ENCODE assay signal across 3 cellular contexts in the genomic region with DNA sequence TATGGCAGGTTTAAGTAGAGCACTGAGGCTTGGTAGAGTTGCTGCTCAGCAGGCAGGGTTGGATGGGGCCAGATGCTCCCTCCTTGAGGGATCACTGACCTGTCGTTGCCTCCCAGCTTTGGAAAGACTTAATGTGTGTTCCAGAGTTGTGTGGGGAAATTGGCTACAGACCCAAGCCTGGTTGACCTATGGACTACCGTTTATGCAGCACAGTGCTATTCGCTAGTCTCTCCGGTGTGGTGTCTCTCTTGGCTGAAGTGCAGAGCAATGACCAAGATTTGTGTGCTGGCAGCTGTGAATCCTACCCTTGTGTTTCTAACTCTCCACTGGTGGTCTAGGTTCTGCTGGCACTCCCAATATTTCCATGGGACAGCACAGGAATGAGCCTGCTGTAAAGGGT.
TF ChIP-seq lines count a peak whose summit lies in the region.

No MANE protein-coding gene starts in this region.

TF ChIP-seq in GM23338, 12 proteins besides CTCF, POLR2A, EP300 and RAD21:
- TF ChIP-seq JUNB (IDR thresholded peaks at IDR 0.05; ENCODE audit: unreplicated experiment): no peak
- TF ChIP-seq, protein P1, sequence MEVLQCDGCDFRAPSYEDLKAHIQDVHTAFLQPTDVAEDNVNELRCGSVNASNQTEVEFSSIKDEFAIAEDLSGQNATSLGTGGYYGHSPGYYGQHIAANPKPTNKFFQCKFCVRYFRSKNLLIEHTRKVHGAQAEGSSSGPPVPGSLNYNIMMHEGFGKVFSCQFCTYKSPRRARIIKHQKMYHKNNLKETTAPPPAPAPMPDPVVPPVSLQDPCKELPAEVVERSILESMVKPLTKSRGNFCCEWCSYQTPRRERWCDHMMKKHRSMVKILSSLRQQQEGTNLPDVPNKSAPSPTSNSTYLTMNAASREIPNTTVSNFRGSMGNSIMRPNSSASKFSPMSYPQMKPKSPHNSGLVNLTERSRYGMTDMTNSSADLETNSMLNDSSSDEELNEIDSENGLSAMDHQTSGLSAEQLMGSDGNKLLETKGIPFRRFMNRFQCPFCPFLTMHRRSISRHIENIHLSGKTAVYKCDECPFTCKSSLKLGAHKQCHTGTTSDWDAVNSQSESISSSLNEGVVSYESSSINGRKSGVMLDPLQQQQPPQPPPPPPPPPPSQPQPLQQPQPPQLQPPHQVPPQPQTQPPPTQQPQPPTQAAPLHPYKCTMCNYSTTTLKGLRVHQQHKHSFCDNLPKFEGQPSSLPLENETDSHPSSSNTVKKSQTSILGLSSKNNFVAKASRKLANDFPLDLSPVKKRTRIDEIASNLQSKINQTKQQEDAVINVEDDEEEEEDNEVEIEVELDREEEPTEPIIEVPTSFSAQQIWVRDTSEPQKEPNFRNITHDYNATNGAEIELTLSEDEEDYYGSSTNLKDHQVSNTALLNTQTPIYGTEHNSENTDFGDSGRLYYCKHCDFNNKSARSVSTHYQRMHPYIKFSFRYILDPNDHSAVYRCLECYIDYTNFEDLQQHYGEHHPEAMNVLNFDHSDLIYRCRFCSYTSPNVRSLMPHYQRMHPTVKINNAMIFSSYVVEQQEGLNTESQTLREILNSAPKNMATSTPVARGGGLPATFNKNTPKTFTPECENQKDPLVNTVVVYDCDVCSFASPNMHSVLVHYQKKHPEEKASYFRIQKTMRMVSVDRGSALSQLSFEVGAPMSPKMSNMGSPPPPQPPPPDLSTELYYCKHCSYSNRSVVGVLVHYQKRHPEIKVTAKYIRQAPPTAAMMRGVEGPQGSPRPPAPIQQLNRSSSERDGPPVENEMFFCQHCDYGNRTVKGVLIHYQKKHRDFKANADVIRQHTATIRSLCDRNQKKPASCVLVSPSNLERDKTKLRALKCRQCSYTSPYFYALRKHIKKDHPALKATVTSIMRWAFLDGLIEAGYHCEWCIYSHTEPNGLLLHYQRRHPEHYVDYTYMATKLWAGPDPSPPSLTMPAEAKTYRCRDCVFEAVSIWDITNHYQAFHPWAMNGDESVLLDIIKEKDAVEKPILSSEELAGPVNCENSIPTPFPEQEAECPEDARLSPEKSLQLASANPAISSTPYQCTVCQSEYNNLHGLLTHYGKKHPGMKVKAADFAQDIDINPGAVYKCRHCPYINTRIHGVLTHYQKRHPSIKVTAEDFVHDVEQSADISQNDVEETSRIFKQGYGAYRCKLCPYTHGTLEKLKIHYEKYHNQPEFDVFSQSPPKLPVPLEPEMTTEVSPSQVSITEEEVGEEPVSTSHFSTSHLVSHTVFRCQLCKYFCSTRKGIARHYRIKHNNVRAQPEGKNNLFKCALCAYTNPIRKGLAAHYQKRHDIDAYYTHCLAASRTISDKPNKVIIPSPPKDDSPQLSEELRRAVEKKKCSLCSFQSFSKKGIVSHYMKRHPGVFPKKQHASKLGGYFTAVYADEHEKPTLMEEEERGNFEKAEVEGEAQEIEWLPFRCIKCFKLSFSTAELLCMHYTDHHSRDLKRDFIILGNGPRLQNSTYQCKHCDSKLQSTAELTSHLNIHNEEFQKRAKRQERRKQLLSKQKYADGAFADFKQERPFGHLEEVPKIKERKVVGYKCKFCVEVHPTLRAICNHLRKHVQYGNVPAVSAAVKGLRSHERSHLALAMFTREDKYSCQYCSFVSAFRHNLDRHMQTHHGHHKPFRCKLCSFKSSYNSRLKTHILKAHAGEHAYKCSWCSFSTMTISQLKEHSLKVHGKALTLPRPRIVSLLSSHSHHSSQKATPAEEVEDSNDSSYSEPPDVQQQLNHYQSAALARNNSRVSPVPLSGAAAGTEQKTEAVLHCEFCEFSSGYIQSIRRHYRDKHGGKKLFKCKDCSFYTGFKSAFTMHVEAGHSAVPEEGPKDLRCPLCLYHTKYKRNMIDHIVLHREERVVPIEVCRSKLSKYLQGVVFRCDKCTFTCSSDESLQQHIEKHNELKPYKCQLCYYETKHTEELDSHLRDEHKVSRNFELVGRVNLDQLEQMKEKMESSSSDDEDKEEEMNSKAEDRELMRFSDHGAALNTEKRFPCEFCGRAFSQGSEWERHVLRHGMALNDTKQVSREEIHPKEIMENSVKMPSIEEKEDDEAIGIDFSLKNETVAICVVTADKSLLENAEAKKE (CRISPR knock-in tag; IDR thresholded peaks at IDR 0.05): no peak
TF ChIP-seq in GM23338: peak in this region for 0.

TF ChIP-seq in H1, 55 proteins besides CTCF, POLR2A, EP300 and RAD21:
- no peak for TF ChIP-seq CBX5 (IDR thresholded peaks at IDR 0.05; ENCODE audit: low read depth, low read length)

TF ChIP-seq in HepG2, 621 proteins besides CTCF, POLR2A, EP300 and RAD21:
- TF ChIP-seq FOXJ3 (CRISPR knock-in tag; IDR thresholded peaks at IDR 0.05; ENCODE audit: borderline replicate concordance): no peak
- TF ChIP-seq ZSCAN31 (CRISPR knock-in tag; IDR thresholded peaks at IDR 0.05; ENCODE audit: low read depth): no peak
- no peak for TF ChIP-seq ZNF180 (CRISPR knock-in tag; IDR thresholded peaks at IDR 0.05; ENCODE audit: borderline replicate concordance, low read depth)
- TF ChIP-seq PAWR (CRISPR knock-in tag; IDR thresholded peaks at IDR 0.05; ENCODE audit: borderline replicate concordance): no peak
- TF ChIP-seq ZFY (CRISPR knock-in tag; IDR thresholded peaks at IDR 0.05): no peak
- TF ChIP-seq ZFAT (CRISPR knock-in tag; conservative IDR thresholded peaks at IDR 0.05): no peak
- no peak for TF ChIP-seq ZNF354B (CRISPR knock-in tag; IDR thresholded peaks at IDR 0.05)
- TF ChIP-seq ZNF383 (CRISPR knock-in tag; IDR thresholded peaks at IDR 0.05; ENCODE audit: borderline replicate concordance): no peak
- no peak for TF ChIP-seq TP53 (CRISPR knock-in tag; conservative IDR thresholded peaks at IDR 0.05)
- no peak for TF ChIP-seq ADNP (CRISPR knock-in tag; IDR thresholded peaks at IDR 0.05)
- TF ChIP-seq DNMT3B (CRISPR knock-in tag; conservative IDR thresholded peaks at IDR 0.05): no peak
- TF ChIP-seq NCOA1 (CRISPR knock-in tag; IDR thresholded peaks at IDR 0.05): no peak
- TF ChIP-seq, protein P2, sequence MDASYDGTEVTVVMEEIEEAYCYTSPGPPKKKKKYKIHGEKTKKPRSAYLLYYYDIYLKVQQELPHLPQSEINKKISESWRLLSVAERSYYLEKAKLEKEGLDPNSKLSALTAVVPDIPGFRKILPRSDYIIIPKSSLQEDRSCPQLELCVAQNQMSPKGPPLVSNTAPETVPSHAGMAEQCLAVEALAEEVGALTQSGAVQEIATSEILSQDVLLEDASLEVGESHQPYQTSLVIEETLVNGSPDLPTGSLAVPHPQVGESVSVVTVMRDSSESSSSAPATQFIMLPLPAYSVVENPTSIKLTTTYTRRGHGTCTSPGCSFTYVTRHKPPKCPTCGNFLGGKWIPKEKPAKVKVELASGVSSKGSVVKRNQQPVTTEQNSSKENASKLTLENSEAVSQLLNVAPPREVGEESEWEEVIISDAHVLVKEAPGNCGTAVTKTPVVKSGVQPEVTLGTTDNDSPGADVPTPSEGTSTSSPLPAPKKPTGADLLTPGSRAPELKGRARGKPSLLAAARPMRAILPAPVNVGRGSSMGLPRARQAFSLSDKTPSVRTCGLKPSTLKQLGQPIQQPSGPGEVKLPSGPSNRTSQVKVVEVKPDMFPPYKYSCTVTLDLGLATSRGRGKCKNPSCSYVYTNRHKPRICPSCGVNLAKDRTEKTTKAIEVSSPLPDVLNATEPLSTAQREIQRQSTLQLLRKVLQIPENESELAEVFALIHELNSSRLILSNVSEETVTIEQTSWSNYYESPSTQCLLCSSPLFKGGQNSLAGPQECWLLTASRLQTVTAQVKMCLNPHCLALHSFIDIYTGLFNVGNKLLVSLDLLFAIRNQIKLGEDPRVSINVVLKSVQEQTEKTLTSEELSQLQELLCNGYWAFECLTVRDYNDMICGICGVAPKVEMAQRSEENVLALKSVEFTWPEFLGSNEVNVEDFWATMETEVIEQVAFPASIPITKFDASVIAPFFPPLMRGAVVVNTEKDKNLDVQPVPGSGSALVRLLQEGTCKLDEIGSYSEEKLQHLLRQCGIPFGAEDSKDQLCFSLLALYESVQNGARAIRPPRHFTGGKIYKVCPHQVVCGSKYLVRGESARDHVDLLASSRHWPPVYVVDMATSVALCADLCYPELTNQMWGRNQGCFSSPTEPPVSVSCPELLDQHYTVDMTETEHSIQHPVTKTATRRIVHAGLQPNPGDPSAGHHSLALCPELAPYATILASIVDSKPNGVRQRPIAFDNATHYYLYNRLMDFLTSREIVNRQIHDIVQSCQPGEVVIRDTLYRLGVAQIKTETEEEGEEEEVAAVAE (CRISPR knock-in tag; IDR thresholded peaks at IDR 0.05; ENCODE audit: borderline replicate concordance): no peak
- no peak for TF ChIP-seq MIXL1 (CRISPR knock-in tag; IDR thresholded peaks at IDR 0.05)
- TF ChIP-seq, protein P3, sequence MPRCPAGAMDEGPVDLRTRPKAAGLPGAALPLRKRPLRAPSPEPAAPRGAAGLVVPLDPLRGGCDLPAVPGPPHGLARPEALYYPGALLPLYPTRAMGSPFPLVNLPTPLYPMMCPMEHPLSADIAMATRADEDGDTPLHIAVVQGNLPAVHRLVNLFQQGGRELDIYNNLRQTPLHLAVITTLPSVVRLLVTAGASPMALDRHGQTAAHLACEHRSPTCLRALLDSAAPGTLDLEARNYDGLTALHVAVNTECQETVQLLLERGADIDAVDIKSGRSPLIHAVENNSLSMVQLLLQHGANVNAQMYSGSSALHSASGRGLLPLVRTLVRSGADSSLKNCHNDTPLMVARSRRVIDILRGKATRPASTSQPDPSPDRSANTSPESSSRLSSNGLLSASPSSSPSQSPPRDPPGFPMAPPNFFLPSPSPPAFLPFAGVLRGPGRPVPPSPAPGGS (CRISPR knock-in tag; IDR thresholded peaks at IDR 0.05): no peak
- TF ChIP-seq, protein P4, sequence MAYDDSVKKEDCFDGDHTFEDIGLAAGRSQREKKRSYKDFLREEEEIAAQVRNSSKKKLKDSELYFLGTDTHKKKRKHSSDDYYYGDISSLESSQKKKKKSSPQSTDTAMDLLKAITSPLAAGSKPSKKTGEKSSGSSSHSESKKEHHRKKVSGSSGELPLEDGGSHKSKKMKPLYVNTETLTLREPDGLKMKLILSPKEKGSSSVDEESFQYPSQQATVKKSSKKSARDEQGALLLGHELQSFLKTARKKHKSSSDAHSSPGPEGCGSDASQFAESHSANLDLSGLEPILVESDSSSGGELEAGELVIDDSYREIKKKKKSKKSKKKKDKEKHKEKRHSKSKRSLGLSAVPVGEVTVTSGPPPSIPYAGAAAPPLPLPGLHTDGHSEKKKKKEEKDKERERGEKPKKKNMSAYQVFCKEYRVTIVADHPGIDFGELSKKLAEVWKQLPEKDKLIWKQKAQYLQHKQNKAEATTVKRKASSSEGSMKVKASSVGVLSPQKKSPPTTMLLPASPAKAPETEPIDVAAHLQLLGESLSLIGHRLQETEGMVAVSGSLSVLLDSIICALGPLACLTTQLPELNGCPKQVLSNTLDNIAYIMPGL (CRISPR knock-in tag; IDR thresholded peaks at IDR 0.05; ENCODE audit: borderline replicate concordance in 1 of 2, low read depth in 1 of 2): no peak
- TF ChIP-seq ZNF44 (CRISPR knock-in tag; IDR thresholded peaks at IDR 0.05): no peak
- no peak for TF ChIP-seq KDM5B (CRISPR knock-in tag; IDR thresholded peaks at IDR 0.05; ENCODE audit: borderline replicate concordance)
- TF ChIP-seq ZBTB7B (CRISPR knock-in tag; IDR thresholded peaks at IDR 0.05): no peak
- TF ChIP-seq, protein P5, sequence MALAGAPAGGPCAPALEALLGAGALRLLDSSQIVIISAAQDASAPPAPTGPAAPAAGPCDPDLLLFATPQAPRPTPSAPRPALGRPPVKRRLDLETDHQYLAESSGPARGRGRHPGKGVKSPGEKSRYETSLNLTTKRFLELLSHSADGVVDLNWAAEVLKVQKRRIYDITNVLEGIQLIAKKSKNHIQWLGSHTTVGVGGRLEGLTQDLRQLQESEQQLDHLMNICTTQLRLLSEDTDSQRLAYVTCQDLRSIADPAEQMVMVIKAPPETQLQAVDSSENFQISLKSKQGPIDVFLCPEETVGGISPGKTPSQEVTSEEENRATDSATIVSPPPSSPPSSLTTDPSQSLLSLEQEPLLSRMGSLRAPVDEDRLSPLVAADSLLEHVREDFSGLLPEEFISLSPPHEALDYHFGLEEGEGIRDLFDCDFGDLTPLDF (CRISPR knock-in tag; IDR thresholded peaks at IDR 0.05): no peak
TF ChIP-seq in HepG2: peak in this region for 0.
